In genomic region chr12:51322452-51322851, GRCh38 we compare ENCODE assay signal across 13 cellular contexts. TPM values are rescaled to one million over a fixed set of nuclear protein-coding genes. Genes with fewer than 3 reads are reported as not detected.
DNase-seq lines count a peak whose midpoint lies in the region; ATAC-seq, FAIRE-seq and TF ChIP-seq lines count a peak whose summit lies in the region.
"Had no signal": no experiment of that assay in that cellular context is flagged by ENCODE, and none has a peak within 500 bp of the region (broad histone marks: within the 10 kb centered on the region; RNA-seq: fewer than 3 reads in every experiment).

No MANE protein-coding gene starts in this region.

- H3T11ph ChIP-seq in H9 (ENCODE audit: low read length) = no peak overlapping the region

- CTCF ChIA-PET in H1 (lab: Charles Lee; ENCODE audit: partially characterized antibody) = interaction anchor here (0.8 to 7.0 kb wide), 6 partner anchors 15 to 53 kb away, joined by 3 to 45 read pairs (median 4); no protein-coding TSS in a partner anchor

- H3K4me3 ChIP-seq in H1 (ENCODE audit: extremely low read depth in 1 of 4, insufficient read depth in 2 of 4, low read depth in 3 of 4, low read length in 4 of 4) = no peak overlapping the region
- H3K4me3 ChIP-seq in gastroesophageal sphincter = no peak overlapping the region

- H3K23ac ChIP-seq in H1 (ENCODE audit: insufficient read length) = no peak overlapping the region
- H3K23ac ChIP-seq in H9 (ENCODE audit: insufficient read length, low read depth, low read length) = no peak overlapping the region

- H3K23me2 ChIP-seq in H1 (ENCODE audit: low read depth, low read length) (no peaks in the 10 kb centered on the region), H9 (ENCODE audit: insufficient read length, low read depth, low read length, poor library complexity, severe bottlenecking) (no peaks in the 10 kb centered on the region)

- peak; percentile 25 to 27 for ATAC-seq in activated CD4-positive, CD25-positive, alpha-beta regulatory T cell treated with anti-CD3 and anti-CD28 coated beads, Interleukin-2, amount 50 U/mL, for 24 hours
- ATAC-seq in T-helper 17 cell (no peak), HG03095 (IDR thresholded peaks at IDR 0.05; ENCODE audit: unreplicated experiment) (no peak), gastroesophageal sphincter (no peak)
- ATAC-seq in stimulated activated memory B cell treated with anti-CD40 and anti-IgM and Interleukin-4, amounts not matched to agents 10 μg/mL and 1 μg/mL and 100 μg/mL, for 72 hours = peak; percentile 17
- ATAC-seq: HCT116 had no signal

- H3K27ac Mint-ChIP-seq in T-helper 17 cell = peak overlapping the region; percentile 98
- peak overlapping the region; percentile 89 for H3K27ac Mint-ChIP-seq in stimulated activated memory B cell treated with anti-CD40 and anti-IgM and Interleukin-4, amounts not matched to agents 10 μg/mL and 1 μg/mL and 100 μg/mL, for 72 hours
- no peak overlapping the region; a peak in 1 of 7 replicates for H3K27ac Mint-ChIP-seq in H9

- H3K36me3 ChIP-seq in H1 (ENCODE audit: control insufficient read depth in 2 of 4, insufficient read depth in 4 of 4, low read length in 3 of 4) (no peaks in the 10 kb centered on the region), gastroesophageal sphincter (no peaks in the 10 kb centered on the region)

- H3K36me3 Mint-ChIP-seq in T-helper 17 cell (ENCODE audit: low read depth) (peaks cover 17% of the 10 kb centered on the region), H9 (ENCODE audit: insufficient read depth in 1 of 3, low read depth in 3 of 3) (peaks cover 0 to 4% (median 0%) of the 10 kb centered on the region in 3 experiments; a peak in 3 of 7 replicates)
- H3K36me3 Mint-ChIP-seq in stimulated activated memory B cell treated with anti-CD40 and anti-IgM and Interleukin-4, amounts not matched to agents 10 μg/mL and 1 μg/mL and 100 μg/mL, for 72 hours = no peaks in the 10 kb centered on the region

- no peak for DNase-seq in activated CD4-positive, CD25-positive, alpha-beta regulatory T cell (lab: John Stamatoyannopoulos, UW)
- DNase-seq in T-helper 17 cell (no peak), H1 (ENCODE audit: low read depth in 1 of 2, low spot score in 2 of 2) (no peak), H9 (no peak)
- DNase-seq: anterior cingulate cortex, NCI-H1417 had no signal

- no peak overlapping the region for H3K27ac ChIP-seq in H1 (ENCODE audit: low read depth, low read length)
- H3K27ac ChIP-seq in H9 (ENCODE audit: insufficient read length, low read depth, low read length) = no peak overlapping the region
- no peak overlapping the region for H3K27ac ChIP-seq in gastroesophageal sphincter
- H3K27ac ChIP-seq: 22Rv1, epithelial cell of prostate had no signal

- 82% methylated on average over 5 of the region's 5 CpGs; no CpG with 5 or more reads in 1 of the 2 experiments for whole genome bisulfite sequencing in H1 (ENCODE audit: extremely low coverage in 1 of 2, insufficient coverage in 1 of 2, insufficient read length in 1 of 2, insufficient replicate concordance in 2 of 2, low coverage in 1 of 2, low lambda C conversion rate in 2 of 2, missing lambda C conversion rate in 1 of 2), 2 experiments
- WGBS in H9 (ENCODE audit: extremely low coverage, insufficient read length, low lambda C conversion rate) = no CpG with 5 or more reads among the region's 5 CpGs
- WGBS in gastroesophageal sphincter (ENCODE audit: low coverage in 1 of 2), 2 donors = 82 to 92% methylated on average over 4 to 5 of the region's 5 CpGs

- H4K20me1 ChIP-seq in H1 (replicated peaks in 1 of 2; ENCODE audit: control insufficient read depth in 1 of 2, insufficient read depth in 2 of 2, low read length in 2 of 2) (no peaks in the 10 kb centered on the region), H9 (ENCODE audit: control insufficient read depth, insufficient read depth, insufficient read length) (no peaks in the 10 kb centered on the region)

- no peak for TF ChIP-seq POLR2A in H1 (IDR thresholded peaks at IDR 0.05; ENCODE audit: control extremely low read depth in 1 of 2, low read depth in 2 of 2, low read length in 2 of 2)
- TF ChIP-seq POLR2A in gastroesophageal sphincter (IDR thresholded peaks at IDR 0.05) = no peak

- H3K4me1 Mint-ChIP-seq in T-helper 17 cell (peaks cover 81% of the 10 kb centered on the region), H9 (peaks cover 46 to 59% of the 10 kb centered on the region in 2 experiments)
- peaks cover 89% of the 10 kb centered on the region for H3K4me1 Mint-ChIP-seq in stimulated activated memory B cell treated with anti-CD40 and anti-IgM and Interleukin-4, amounts not matched to agents 10 μg/mL and 1 μg/mL and 100 μg/mL, for 72 hours

- no peak overlapping the region for H3K14ac ChIP-seq in H1 (ENCODE audit: insufficient read length)
- H3K14ac ChIP-seq in H9 (ENCODE audit: insufficient read depth, low read length) = no peak overlapping the region

- H3K9me3 ChIP-seq in T-helper 17 cell (ENCODE audit: control insufficient read depth, low read length, poor library complexity, severe bottlenecking) (no peaks in the 10 kb centered on the region), H1 (ENCODE audit: insufficient read depth in 2 of 2, low read depth in 1 of 2, low read length in 1 of 2) (no peaks in the 10 kb centered on the region), H9 (ENCODE audit: control insufficient read depth, low read depth, low read length) (no peaks in the 10 kb centered on the region), gastroesophageal sphincter (no peaks in the 10 kb centered on the region)

- TF ChIP-seq CTCF in H1 (IDR thresholded peaks at IDR 0.05; ENCODE audit: control extremely low read depth in 1 of 3, insufficient read depth in 1 of 3, low read depth in 1 of 3, low read length in 3 of 3) (no peak), H9 (conservative IDR thresholded peaks at IDR 0.05) (no peak), gastroesophageal sphincter (IDR thresholded peaks at IDR 0.05) (no peak)

- H2BK12ac ChIP-seq in H1 (ENCODE audit: low read depth, low read length) (no peak overlapping the region; the same call in 1 of the 2 replicates), H9 (ENCODE audit: insufficient read length, low read depth, low read length) (no peak overlapping the region)

- peak overlapping the region; percentile 58; the same call in 1 of the 2 replicates for H2AFZ ChIP-seq in H1 (ENCODE audit: low read length)
- no peak overlapping the region for H2AFZ ChIP-seq in H9 (ENCODE audit: low read length)

- no peaks in the 10 kb centered on the region; a peak in 1 of 7 replicates for H3K27me3 ChIP-seq in H1 (replicated peaks in 1 of 4; ENCODE audit: control insufficient read depth in 3 of 4, extremely low read depth in 1 of 4, insufficient read depth in 3 of 4, low read length in 3 of 4)
- no peaks in the 10 kb centered on the region for H3K27me3 ChIP-seq in H9 (ENCODE audit: insufficient read depth, low read length)
- H3K27me3 ChIP-seq in gastroesophageal sphincter = peaks cover 8% of the 10 kb centered on the region

- TF ChIP-seq EP300 in H1 (IDR thresholded peaks at IDR 0.05; ENCODE audit: borderline replicate concordance in 1 of 2, low read depth in 2 of 2, low read length in 2 of 2) (no peak), gastroesophageal sphincter (IDR thresholded peaks at IDR 0.05) (no peak)

- no peak overlapping the region for H2BK5ac ChIP-seq in H1 (ENCODE audit: low read depth, low read length)
- H2BK5ac ChIP-seq in H9 (ENCODE audit: insufficient read length, low read length) = no peak overlapping the region

- H2BK120ac ChIP-seq in H1 (replicated peaks; ENCODE audit: low read depth, low read length) (no peak overlapping the region), H9 (ENCODE audit: low read depth, low read length, poor library complexity, severe bottlenecking) (no peak overlapping the region)

- H4K91ac ChIP-seq in H1 (replicated peaks; ENCODE audit: insufficient read length, low read length) = no peak overlapping the region
- no peak overlapping the region for H4K91ac ChIP-seq in H9 (ENCODE audit: insufficient read length, low read depth, low read length)

- no peaks in the 10 kb centered on the region for H3K9me3 Mint-ChIP-seq in stimulated activated memory B cell treated with anti-CD40 and anti-IgM and Interleukin-4, amounts not matched to agents 10 μg/mL and 1 μg/mL and 100 μg/mL, for 72 hours
- no peaks in the 10 kb centered on the region for H3K9me3 Mint-ChIP-seq in H9

- no peak overlapping the region for H3K4ac ChIP-seq in H1 (replicated peaks; ENCODE audit: insufficient read length, low read depth, low read length)
- H3K4ac ChIP-seq in H9 (ENCODE audit: low read depth, low read length) = no peak overlapping the region

- no peak overlapping the region for H4K8ac ChIP-seq in H1 (ENCODE audit: extremely low read depth, insufficient read depth, low read length)
- no peak overlapping the region for H4K8ac ChIP-seq in H9 (replicated peaks; ENCODE audit: insufficient read length, low read depth, low read length)

- POLR2A ChIA-PET in H1 (lab: Charles Lee; ENCODE audit: partially characterized antibody) = interaction anchor here (0.8 to 1.0 kb wide), 2 partner anchors 35 to 69 kb away, joined by 3 read pairs; partner anchors contain the start of gene GALNT6

- H4K5ac ChIP-seq in H1 (ENCODE audit: insufficient read length, low read depth, low read length) (no peak overlapping the region), H9 (ENCODE audit: insufficient read length, low read depth, low read length) (no peak overlapping the region)

- H3K4me3 Mint-ChIP-seq in T-helper 17 cell (peak overlapping the region; percentile 94), H9 (no peak overlapping the region)
- peak overlapping the region; percentile 78 for H3K4me3 Mint-ChIP-seq in stimulated activated memory B cell treated with anti-CD40 and anti-IgM and Interleukin-4, amounts not matched to agents 10 μg/mL and 1 μg/mL and 100 μg/mL, for 72 hours

- no peak for FAIRE-seq in H1 (lab: Jason Lieb, UNC)

- no peak overlapping the region for H3K56ac ChIP-seq in H1 (replicated peaks; ENCODE audit: insufficient read length, low read depth, low read length)
- no peak overlapping the region for H3K56ac ChIP-seq in H9 (ENCODE audit: insufficient read length, low read depth, low read length)

- H3K79me2 ChIP-seq in H1 (ENCODE audit: control insufficient read depth in 1 of 2, insufficient read depth in 2 of 2, low read length in 2 of 2) = no peaks in the 10 kb centered on the region
- no peaks in the 10 kb centered on the region for H3K79me2 ChIP-seq in H9 (ENCODE audit: insufficient read depth, low read length)

- no peak overlapping the region for H2BK20ac ChIP-seq in H1 (ENCODE audit: low read length)
- no peak overlapping the region for H2BK20ac ChIP-seq in H9 (ENCODE audit: low read depth, low read length, poor library complexity, severe bottlenecking)

- no peak for TF ChIP-seq RAD21 in H1 (IDR thresholded peaks at IDR 0.05 in 1 of 2, conservative IDR thresholded peaks at IDR 0.05 in 1 of 2; ENCODE audit: low read depth in 2 of 2, low read length in 2 of 2)

- H3K9ac ChIP-seq in H1 (replicated peaks in 1 of 4; ENCODE audit: extremely low read depth in 1 of 4, low read depth in 3 of 4, low read length in 3 of 4) = no peak overlapping the region
- no peak overlapping the region for H3K9ac ChIP-seq in H9 (ENCODE audit: extremely low read depth, insufficient read length, low read length)

- H3K27me3 Mint-ChIP-seq in T-helper 17 cell = no peaks in the 10 kb centered on the region
- no peaks in the 10 kb centered on the region for H3K27me3 Mint-ChIP-seq in stimulated activated memory B cell treated with anti-CD40 and anti-IgM and Interleukin-4, amounts not matched to agents 10 μg/mL and 1 μg/mL and 100 μg/mL, for 72 hours
- H3K27me3 Mint-ChIP-seq in H9 (ENCODE audit: low read depth) = no peaks in the 10 kb centered on the region

- H3K79me1 ChIP-seq in H1 (ENCODE audit: low read depth, low read length) = no peaks in the 10 kb centered on the region
- H3K79me1 ChIP-seq in H9 (ENCODE audit: insufficient read depth, low read depth, low read length, poor library complexity, severe bottlenecking) = no peaks in the 10 kb centered on the region

- H3K4me2 ChIP-seq in H1 (ENCODE audit: insufficient read depth in 1 of 2, low read depth in 2 of 2, low read length in 2 of 2) (no peak overlapping the region), H9 (ENCODE audit: insufficient read depth, insufficient read length, low read length) (no peak overlapping the region)

- H2AK5ac ChIP-seq in H1 (ENCODE audit: low read depth, low read length) (no peak overlapping the region), H9 (ENCODE audit: insufficient read length, low read length) (no peak overlapping the region)

- H3K18ac ChIP-seq in H1 (ENCODE audit: extremely low read depth, low read length) = no peak overlapping the region
- H3K18ac ChIP-seq in H9 (ENCODE audit: insufficient read length, low read depth, low read length) = no peak overlapping the region

- H2BK15ac ChIP-seq in H1 (ENCODE audit: low read length) (no peak overlapping the region), H9 (ENCODE audit: low read depth, low read length) (no peak overlapping the region)

- peaks cover 2 to 16% (median 7%) of the 10 kb centered on the region in 4 experiments; a peak in 6 of 7 replicates for H3K4me1 ChIP-seq in H1 (replicated peaks in 1 of 4; ENCODE audit: control insufficient read depth in 3 of 4, insufficient read depth in 4 of 4, low read length in 3 of 4)
- H3K4me1 ChIP-seq in H9 (ENCODE audit: insufficient read depth, low read length) = peaks cover 11% of the 10 kb centered on the region; the same call in 1 of the 2 replicates
- H3K4me1 ChIP-seq in gastroesophageal sphincter = no peaks in the 10 kb centered on the region

RNA-seq across cellular contexts. Expression of gene BIN2, which starts 1.5 kb away (rescaled TPM):
- total RNA-seq in T-helper 17 cell (100 to 1,000 TPM; 216 to 233 TPM), H9 (2021) (not detected in 2 replicates), gastroesophageal sphincter (1 to 10 TPM in 3 of 4 donors, under 1 TPM in 1; 0.62 to 5.4 (median 2.0) TPM)
- not detected in 2 replicates for total RNA-seq in H1 (2021; fragmentation: NEBNext Ultra II Directional; extraction: Animal tissue kit (Norgen Biotek cat#: 25700))
- 0.05 TPM in 1 of 2 replicates, not detected in the other for polyA plus RNA-seq in H1 (2011; rRNA removed)
- 0.08 TPM for polyA plus RNA-seq in H1 (2011; cell fraction: cytosol; rRNA removed)
- polyA plus RNA-seq in H1 (2011; cell fraction: nucleus; rRNA removed) = not detected
- polyA plus RNA-seq in H1 (2012, experiment 1 of 2) = 0.13 TPM in 1 of 4 replicates, not detected in the others
- not detected for polyA plus RNA-seq in H1 (2012, experiment 2 of 2)
- polyA plus RNA-seq in H1 (2013, experiment 1 of 2) = 0.04 TPM
- polyA plus RNA-seq in H1 (2013, experiment 2 of 2) = 0.07 TPM
- polyA minus RNA-seq in H1 (2011; rRNA and poly(A)+ RNA removed) = 0.24 TPM in 1 of 2 replicates, not detected in the other
- not detected for polyA minus RNA-seq in H1 (2011; cell fraction: cytosol; rRNA and poly(A)+ RNA removed)
- polyA minus RNA-seq in H1 (2011; cell fraction: nucleus; rRNA and poly(A)+ RNA removed) = not detected

RNA-seq across cellular contexts. Expression of gene CELA1, which starts 24.0 kb away (rescaled TPM):
- total RNA-seq in T-helper 17 cell = under 1 TPM in 1 of 2 donors, not detected in 1; 0.50 TPM
- total RNA-seq in H1 (2021; fragmentation: NEBNext Ultra II Directional; extraction: Animal tissue kit (Norgen Biotek cat#: 25700)) = not detected in 2 replicates
- polyA plus RNA-seq in H1 (2011; rRNA removed) = 0.09 TPM in 1 of 2 replicates, not detected in the other
- polyA plus RNA-seq in H1 (2011; cell fraction: cytosol; rRNA removed) = not detected
- polyA plus RNA-seq in H1 (2011; cell fraction: nucleus; rRNA removed) = not detected
- not detected in 4 replicates for polyA plus RNA-seq in H1 (2012, experiment 1 of 2)
- not detected for polyA plus RNA-seq in H1 (2012, experiment 2 of 2)
- polyA plus RNA-seq in H1 (2013, experiment 1 of 2) = not detected
- not detected for polyA plus RNA-seq in H1 (2013, experiment 2 of 2)
- not detected in 2 replicates for polyA minus RNA-seq in H1 (2011; rRNA and poly(A)+ RNA removed)
- not detected for polyA minus RNA-seq in H1 (2011; cell fraction: cytosol; rRNA and poly(A)+ RNA removed)
- polyA minus RNA-seq in H1 (2011; cell fraction: nucleus; rRNA and poly(A)+ RNA removed) = not detected
- not detected in 2 replicates for total RNA-seq in H9 (2021)
- not detected for total RNA-seq in gastroesophageal sphincter

RNA-seq across cellular contexts. Expression of gene SMAGP, which starts 52.2 kb away (rescaled TPM):
- 1 to 10 TPM; 1.9 to 3.4 TPM for total RNA-seq in T-helper 17 cell
- 9.2 and 9.4 TPM in 2 replicates for total RNA-seq in H1 (2021; fragmentation: NEBNext Ultra II Directional; extraction: Animal tissue kit (Norgen Biotek cat#: 25700))
- 12.7 and 13.9 TPM in 2 replicates for polyA plus RNA-seq in H1 (2011; rRNA removed)
- 12.9 TPM for polyA plus RNA-seq in H1 (2011; cell fraction: cytosol; rRNA removed)
- polyA plus RNA-seq in H1 (2011; cell fraction: nucleus; rRNA removed) = 8.2 TPM
- 9.5 to 11.2 TPM (median 10.4 TPM) in 4 replicates for polyA plus RNA-seq in H1 (2012, experiment 1 of 2)
- polyA plus RNA-seq in H1 (2012, experiment 2 of 2) = 11.1 TPM
- polyA plus RNA-seq in H1 (2013, experiment 1 of 2) = 10.1 TPM
- 11.8 TPM for polyA plus RNA-seq in H1 (2013, experiment 2 of 2)
- 9.9 and 12.0 TPM in 2 replicates for polyA minus RNA-seq in H1 (2011; rRNA and poly(A)+ RNA removed)
- polyA minus RNA-seq in H1 (2011; cell fraction: cytosol; rRNA and poly(A)+ RNA removed) = 3.4 TPM
- polyA minus RNA-seq in H1 (2011; cell fraction: nucleus; rRNA and poly(A)+ RNA removed) = 5.0 TPM
- total RNA-seq in H9 (2021) = 11.3 and 12.4 TPM in 2 replicates
- total RNA-seq in gastroesophageal sphincter = 1 to 10 TPM; 1.2 to 8.0 (median 3.6) TPM

Comparison
In these comparisons a context has a peak if more than half of its experiments do, and no peak if none do; other contexts are left out.
1. ATAC-seq: peak in activated CD4-positive, CD25-positive, alpha-beta regulatory T cell treated with anti-CD3 and anti-CD28 coated beads, Interleukin-2, amount 50 U/mL, for 24 hours (2 of 2) and stimulated activated memory B cell treated with anti-CD40 and anti-IgM and Interleukin-4, amounts not matched to agents 10 μg/mL and 1 μg/mL and 100 μg/mL, for 72 hours (single experiment); none in T-helper 17 cell (single experiment), HG03095 (single experiment) and gastroesophageal sphincter (single experiment).
2. H3K27ac Mint-ChIP-seq: peak in T-helper 17 cell (single experiment) and stimulated activated memory B cell treated with anti-CD40 and anti-IgM and Interleukin-4, amounts not matched to agents 10 μg/mL and 1 μg/mL and 100 μg/mL, for 72 hours (single experiment); none in H9 (0 of 3).
3. H3K4me3 Mint-ChIP-seq: peak in T-helper 17 cell (single experiment) and stimulated activated memory B cell treated with anti-CD40 and anti-IgM and Interleukin-4, amounts not matched to agents 10 μg/mL and 1 μg/mL and 100 μg/mL, for 72 hours (single experiment); none in H9 (0 of 2).
4. RNA of gene BIN2, which starts 1.5 kb away (total RNA-seq): 216 to 233 TPM in T-helper 17 cell; 0.62 to 5.4 TPM in gastroesophageal sphincter, not detected in H9 and not detected in H1; every median in the first group is over 10 times any median in the second.